In the genomic region with DNA sequence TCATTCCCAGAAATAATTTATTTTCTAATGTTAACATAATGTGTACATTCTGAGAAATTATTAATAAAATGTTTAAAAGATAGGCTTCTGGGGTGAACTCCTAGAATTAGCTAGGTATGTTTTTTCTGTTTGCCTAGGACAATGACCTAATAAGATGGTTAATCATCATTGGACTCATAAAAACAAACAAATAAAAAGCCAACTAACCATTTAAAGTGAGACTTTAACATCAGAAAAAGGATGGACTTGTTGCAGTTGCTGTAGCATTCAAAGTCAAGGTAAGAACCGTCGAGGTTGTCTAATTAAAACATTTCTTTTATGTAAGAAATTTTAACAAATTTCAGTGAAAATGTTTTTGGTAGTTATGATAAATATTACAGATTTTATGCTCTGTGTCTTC, we compare ENCODE assay signal across 2 cellular contexts.
TF ChIP-seq lines count a peak whose summit lies in the region.

A gene with protein sequence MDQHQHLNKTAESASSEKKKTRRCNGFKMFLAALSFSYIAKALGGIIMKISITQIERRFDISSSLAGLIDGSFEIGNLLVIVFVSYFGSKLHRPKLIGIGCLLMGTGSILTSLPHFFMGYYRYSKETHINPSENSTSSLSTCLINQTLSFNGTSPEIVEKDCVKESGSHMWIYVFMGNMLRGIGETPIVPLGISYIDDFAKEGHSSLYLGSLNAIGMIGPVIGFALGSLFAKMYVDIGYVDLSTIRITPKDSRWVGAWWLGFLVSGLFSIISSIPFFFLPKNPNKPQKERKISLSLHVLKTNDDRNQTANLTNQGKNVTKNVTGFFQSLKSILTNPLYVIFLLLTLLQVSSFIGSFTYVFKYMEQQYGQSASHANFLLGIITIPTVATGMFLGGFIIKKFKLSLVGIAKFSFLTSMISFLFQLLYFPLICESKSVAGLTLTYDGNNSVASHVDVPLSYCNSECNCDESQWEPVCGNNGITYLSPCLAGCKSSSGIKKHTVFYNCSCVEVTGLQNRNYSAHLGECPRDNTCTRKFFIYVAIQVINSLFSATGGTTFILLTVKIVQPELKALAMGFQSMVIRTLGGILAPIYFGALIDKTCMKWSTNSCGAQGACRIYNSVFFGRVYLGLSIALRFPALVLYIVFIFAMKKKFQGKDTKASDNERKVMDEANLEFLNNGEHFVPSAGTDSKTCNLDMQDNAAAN (plus strand): TSS at position 219 of the 400 bp plus-strand sequence. CDS start 5,034 bp downstream, outside the sequence.

TF ChIP-seq in A549, 52 proteins besides CTCF, POLR2A, EP300 and RAD21 (continued from another document):
- TF ChIP-seq CEBPB (IDR thresholded peaks at IDR 0.05) (no peak), POLR2AphosphoS2 (conservative IDR thresholded peaks at IDR 0.05; ENCODE audit: low read length) (no peak), MAX (IDR thresholded peaks at IDR 0.05) (no peak), PHF8 (IDR thresholded peaks at IDR 0.05; ENCODE audit: borderline replicate concordance, low read depth) (no peak), FOXS1 (CRISPR knock-in tag; IDR thresholded peaks at IDR 0.05) (no peak), JUN (IDR thresholded peaks at IDR 0.05) (no peak), NPAS2 (CRISPR knock-in tag; IDR thresholded peaks at IDR 0.05; ENCODE audit: borderline replicate concordance) (no peak), CHD2 (IDR thresholded peaks at IDR 0.05; ENCODE audit: low read length, partially characterized antibody) (no peak), GATA3 (IDR thresholded peaks at IDR 0.05; ENCODE audit: borderline replicate concordance) (no peak), MYC (IDR thresholded peaks at IDR 0.05; ENCODE audit: borderline replicate concordance, low read length) (no peak), KDM5A (IDR thresholded peaks at IDR 0.05) (no peak)
TF ChIP-seq in A549: peak in this region for 0.

TF ChIP-seq in SK-N-SH, 30 proteins besides CTCF, POLR2A, EP300 and RAD21 (continued from another document):
- TF ChIP-seq FOXM1 (IDR thresholded peaks at IDR 0.05; ENCODE audit: low read depth) (no peak), NFIC (IDR thresholded peaks at IDR 0.05; ENCODE audit: borderline replicate concordance) (no peak), FOSL2 (IDR thresholded peaks at IDR 0.05; ENCODE audit: borderline replicate concordance, low read depth) (no peak), SMC3 (IDR thresholded peaks at IDR 0.05; ENCODE audit: low read depth, low read length) (no peak), SIN3A (IDR thresholded peaks at IDR 0.05; ENCODE audit: borderline replicate concordance, low read depth, low read length) (no peak), YY1 (IDR thresholded peaks at IDR 0.05; ENCODE audit: low read depth) (no peak)
- TF ChIP-seq, protein P1, sequence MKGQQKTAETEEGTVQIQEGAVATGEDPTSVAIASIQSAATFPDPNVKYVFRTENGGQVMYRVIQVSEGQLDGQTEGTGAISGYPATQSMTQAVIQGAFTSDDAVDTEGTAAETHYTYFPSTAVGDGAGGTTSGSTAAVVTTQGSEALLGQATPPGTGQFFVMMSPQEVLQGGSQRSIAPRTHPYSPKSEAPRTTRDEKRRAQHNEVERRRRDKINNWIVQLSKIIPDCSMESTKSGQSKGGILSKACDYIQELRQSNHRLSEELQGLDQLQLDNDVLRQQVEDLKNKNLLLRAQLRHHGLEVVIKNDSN (IDR thresholded peaks at IDR 0.05; ENCODE audit: borderline replicate concordance, low read depth): no peak
TF ChIP-seq in SK-N-SH: peak in this region for 0.
